25 cellular contexts compared by ENCODE assay signal in the genomic region with DNA sequence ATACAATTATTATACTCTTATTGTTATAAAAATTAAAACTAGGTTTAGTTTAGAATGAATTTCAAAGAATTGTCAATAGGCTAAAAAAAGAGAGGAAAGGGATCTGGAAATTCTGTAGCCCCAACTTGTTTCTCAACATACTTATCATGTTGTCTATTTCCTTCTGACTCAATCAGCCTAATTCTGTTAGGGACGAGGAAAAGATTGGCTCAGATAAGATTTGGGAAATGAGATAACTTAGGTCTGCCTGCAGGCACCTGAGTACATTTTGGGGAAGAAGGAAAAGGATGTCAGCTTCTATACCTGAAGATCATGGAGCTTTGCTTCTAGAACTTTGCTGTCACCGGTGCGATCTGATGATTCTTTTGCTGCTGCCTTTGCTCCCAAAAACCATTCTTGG.
"Had no signal": no experiment of that assay in that cellular context is flagged by ENCODE, and none has a peak within 500 bp of the region (broad histone marks: within the 10 kb centered on the region; RNA-seq: fewer than 3 reads in every experiment).

No MANE protein-coding gene starts in this region.

- H3K4me1 ChIP-seq: left ventricle myocardium inferior, prostate gland, testis, vagina had no signal

- H3K4me3 ChIP-seq: heart left ventricle, left ventricle myocardium inferior, ovary, prostate gland, skin epidermis, stomach, testis, transverse colon, upper lobe of left lung, vagina had no signal

- H3K27ac ChIP-seq: ovary, prostate gland, testis had no signal

- H3K9me3 ChIP-seq: heart left ventricle, left ventricle myocardium inferior, ovary, prostate gland, stomach, testis, transverse colon, upper lobe of left lung, vagina had no signal

- H3K4me1 Mint-ChIP-seq: immature natural killer cell; memory B cell; natural killer cell; stimulated activated naive B cell treated with anti-CD40 and anti-IgM and Interleukin-4, amounts not matched to agents 10 μg/mL and 1 μg/mL and 100 μg/mL, for 72 hours had no signal

- H3K36me3 Mint-ChIP-seq: memory B cell; stimulated activated naive B cell treated with anti-CD40 and anti-IgM and Interleukin-4, amounts not matched to agents 10 μg/mL and 1 μg/mL and 100 μg/mL, for 72 hours had no signal

- DNase-seq: heart left ventricle; hypothalamus; immature natural killer cell; kidney; left ventricle myocardium inferior; natural killer cell; ovary; posterior cingulate gyrus; retina; right cardiac atrium; stimulated activated CD4-positive, alpha-beta T cell treated with anti-CD3 and anti-CD28 coated beads, Interleukin-12 subunit alpha, Interleukin-12 subunit beta, amount 100 ng/mL, for 4 hours; stimulated activated CD4-positive, alpha-beta T cell treated with anti-CD3 and anti-CD28 coated beads, Interleukin-15, amount 100 ng/mL, for 24 hours; stimulated activated CD4-positive, alpha-beta T cell treated with anti-CD3 and anti-CD28 coated beads, Interleukin-2, amount 100 ng/mL, for 24 hours; stimulated activated CD4-positive, alpha-beta T cell treated with anti-CD3 and anti-CD28 coated beads, Interleukin-4, amount 100 ng/mL, for 1 hour; stimulated activated naive B cell treated with anti-CD40 and anti-IgM and Interleukin-4, amounts not matched to agents 10 μg/mL and 1 μg/mL and 100 μg/mL, for 72 hours; stimulated activated naive CD8-positive, alpha-beta T cell treated with anti-CD3 and anti-CD28 coated beads, Interleukin-15, Interleukin-2, amounts not matched to agents 100 U/mL and 50 U/mL, for 24 hours; stomach; testis; transverse colon; upper lobe of left lung had no signal

- H3K4me3 Mint-ChIP-seq: immature natural killer cell; memory B cell; natural killer cell; stimulated activated naive B cell treated with anti-CD40 and anti-IgM and Interleukin-4, amounts not matched to agents 10 μg/mL and 1 μg/mL and 100 μg/mL, for 72 hours had no signal

- H3K9me3 Mint-ChIP-seq: immature natural killer cell, memory B cell, natural killer cell had no signal

- H3K27ac Mint-ChIP-seq: immature natural killer cell; memory B cell; natural killer cell; stimulated activated naive B cell treated with anti-CD40 and anti-IgM and Interleukin-4, amounts not matched to agents 10 μg/mL and 1 μg/mL and 100 μg/mL, for 72 hours had no signal

- H3K36me3 ChIP-seq: ovary, prostate gland, transverse colon, vagina had no signal

- H3K27me3 ChIP-seq: heart left ventricle, ovary, stomach, testis, transverse colon, upper lobe of left lung, vagina had no signal

- ATAC-seq: natural killer cell; sciatic nerve; stimulated activated naive B cell treated with anti-CD40 and anti-IgM and Interleukin-4, amounts not matched to agents 10 μg/mL and 1 μg/mL and 100 μg/mL, for 72 hours; stimulated activated naive CD8-positive, alpha-beta T cell treated with anti-CD3 and anti-CD28 coated beads, Interleukin-15, Interleukin-2, amounts not matched to agents 100 U/mL and 50 U/mL, for 24 hours had no signal
